Comparison of ENCODE assay signal across 19 cellular contexts in the genomic region with DNA sequence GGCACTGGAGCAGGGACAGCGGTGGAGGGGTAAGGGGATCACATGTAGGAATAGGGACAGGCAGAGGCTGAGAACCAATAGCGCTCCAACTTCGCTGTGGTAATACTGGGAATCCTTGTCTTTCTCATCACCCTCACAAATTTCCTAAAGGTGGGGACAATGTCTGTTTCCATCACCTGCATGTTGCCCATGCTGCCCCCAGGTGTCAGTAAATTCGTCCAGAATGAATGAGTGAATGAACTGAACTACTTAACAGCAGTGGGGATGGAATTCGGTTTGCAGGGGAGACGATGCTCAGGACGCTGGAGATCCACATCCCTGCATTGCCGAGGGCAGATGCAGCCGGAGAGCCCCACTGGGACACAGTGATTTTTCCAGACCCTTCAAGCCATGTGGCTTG.
"Had no signal": no experiment of that assay in that cellular context is flagged by ENCODE, and none has a peak within 500 bp of the region (broad histone marks: within the 10 kb centered on the region; RNA-seq: fewer than 3 reads in every experiment).

No MANE protein-coding gene starts in this region.

- H3K9me3 Mint-ChIP-seq: activated naive CD4-positive, alpha-beta T cell treated with anti-CD3 and anti-CD28 coated beads, Interleukin-2, amount 50 U/mL, for 72 hours; activated T-cell treated with anti-CD3 and anti-CD28 coated beads, Interleukin-2, amount 50 U/mL, for 72 hours had no signal

- H3K4me1 Mint-ChIP-seq: mesothelial cell of epicardium had no signal

- H3K27ac ChIP-seq: adrenal gland, lower lobe of right lung, upper lobe of right lung, WERI-Rb-1 had no signal

- H3K36me3 ChIP-seq: adrenal gland, lower lobe of right lung, upper lobe of right lung, WERI-Rb-1 had no signal

- DNase-seq: activated CD4-positive, alpha-beta T cell treated with anti-CD3 and anti-CD28 coated beads, Interleukin-2, amount 50 U/mL, for 4 hours; activated gamma-delta T cell treated with Interleukin-2 at 50 U/mL for 16 hours; activated T-cell treated with anti-CD3 and anti-CD28 coated beads, Interleukin-2, amount 50 U/mL, for 72 hours; adrenal gland; dermis blood vessel endothelial cell; effector memory CD4-positive, alpha-beta T cell; lower lobe of right lung; occipital lobe; posterior cingulate gyrus; retina; stimulated activated CD4-positive, alpha-beta T cell treated with anti-CD3 and anti-CD28 coated beads, Interleukin-12 subunit alpha, Interleukin-12 subunit beta, amount 100 ng/mL, for 4 hours; stimulated activated CD4-positive, alpha-beta T cell treated with anti-CD3 and anti-CD28 coated beads, Interleukin-1b, Interleukin-23, amount 100 ng/mL, for 48 hours; stimulated activated CD8-positive, alpha-beta memory T cell treated with anti-CD3 and anti-CD28 coated beads, Interleukin-4, amount 100 ng/mL, for 48 hours; stimulated activated naive CD4-positive, alpha-beta T cell; upper lobe of right lung; WERI-Rb-1 had no signal

- H3K27ac Mint-ChIP-seq: activated naive CD4-positive, alpha-beta T cell treated with anti-CD3 and anti-CD28 coated beads, Interleukin-2, amount 50 U/mL, for 72 hours; activated T-cell treated with anti-CD3 and anti-CD28 coated beads, Interleukin-2, amount 50 U/mL, for 72 hours; mesothelial cell of epicardium had no signal

- H3K27me3 ChIP-seq: adrenal gland, upper lobe of right lung had no signal

- H3K4me3 Mint-ChIP-seq: activated T-cell treated with anti-CD3 and anti-CD28 coated beads, Interleukin-2, amount 50 U/mL, for 72 hours; mesothelial cell of epicardium had no signal

- H3K4me3 ChIP-seq: adrenal gland, lower lobe of right lung, upper lobe of right lung had no signal

- H3K36me3 Mint-ChIP-seq: activated naive CD4-positive, alpha-beta T cell treated with anti-CD3 and anti-CD28 coated beads, Interleukin-2, amount 50 U/mL, for 72 hours; mesothelial cell of epicardium had no signal

- FAIRE-seq: bronchial epithelial cell had no signal

- H3K4me1 ChIP-seq: upper lobe of right lung had no signal

- ATAC-seq: activated naive CD4-positive, alpha-beta T cell treated with anti-CD3 and anti-CD28 coated beads, Interleukin-2, amount 50 U/mL, for 72 hours; activated T-cell treated with anti-CD3 and anti-CD28 coated beads, Interleukin-2, amount 50 U/mL, for 72 hours; lower lobe of right lung; upper lobe of right lung had no signal

- H3K9me3 ChIP-seq: adrenal gland, lower lobe of right lung, upper lobe of right lung had no signal
